In the genomic region with DNA sequence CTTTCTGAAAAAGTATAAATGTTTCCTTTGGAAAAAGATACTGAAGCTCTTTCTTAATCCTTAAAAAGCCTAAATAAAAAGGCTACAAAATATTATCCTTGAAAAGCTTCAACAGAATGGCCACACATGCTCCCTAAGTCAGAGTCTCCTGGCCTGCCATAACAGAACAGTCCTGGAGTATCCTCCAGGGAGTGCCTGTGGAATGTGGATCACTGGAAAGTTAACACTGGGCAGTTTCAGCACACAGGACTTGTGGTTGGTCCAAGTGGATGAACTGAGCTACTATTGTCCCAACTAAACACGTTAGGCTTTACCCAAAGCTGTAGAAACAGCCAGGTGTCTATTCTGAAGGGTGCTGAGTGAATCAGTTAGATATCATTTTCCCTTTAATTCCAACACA, we compare ENCODE assay signal across 26 cellular contexts.
"Had no signal": no experiment of that assay in that cellular context is flagged by ENCODE, and none has a peak within 500 bp of the region (broad histone marks: within the 10 kb centered on the region; RNA-seq: fewer than 3 reads in every experiment).

No MANE protein-coding gene starts in this region.

- H3K36me3 ChIP-seq: SJSA1 had no signal

- ATAC-seq: activated CD8-positive, alpha-beta memory T cell treated with anti-CD3 and anti-CD28 coated beads, Interleukin-2, amount 10 ng/mL, durations not matched to agents 7 days and 5 days; Panc1; SK-N-SH treated with all-trans-retinoic acid at 6 μM for 48 hours had no signal

- H3K4me3 ChIP-seq: SJSA1 had no signal

- H3K27ac ChIP-seq: SJSA1 had no signal

- H3K4me1 ChIP-seq: SJSA1 had no signal

- H3K9me3 ChIP-seq: SJSA1 had no signal

- DNase-seq: activated B cell treated with CpG ODN at 0.5 μM for 24 hours; activated CD4-positive, alpha-beta T cell treated with anti-CD3 and anti-CD28 coated beads for 1 hour; activated CD4-positive, alpha-beta T cell treated with anti-CD3 and anti-CD28 coated beads, Interleukin-2, amount 10 ng/mL, durations not matched to agents 24 days and 14 days; activated CD4-positive, alpha-beta T cell treated with anti-CD3 and anti-CD28 coated beads, Interleukin-2, amount 50 U/mL, for 48 hours; activated CD8-positive, alpha-beta memory T cell treated with anti-CD3 and anti-CD28 coated beads, Interleukin-2, amount 10 ng/mL, durations not matched to agents 7 days and 5 days; activated effector memory CD4-positive, alpha-beta T cell treated with Interleukin-2 at 50 U/mL for 16 hours; activated naive CD4-positive, alpha-beta T cell; activated T-cell treated with anti-CD3 and anti-CD28 coated beads, Interleukin-2, amount 50 U/mL, for 24 hours; aorta; Kasumi-1; KBM-7; NCI-H1048; NCI-H146; NCI-H187 treated with DMSO at 0.1 percent for 48 hours; NCI-H2171; NCI-H2227 treated with DMSO at 0.1 percent for 48 hours; NCI-H446 treated with DMSO at 0.1 percent for 48 hours; NCI-H524 treated with DMSO at 0.1 percent for 48 hours; NCI-H774; OCI-M1; Right ventricle myocardium superior; RPMI8226; SW 1271 had no signal

- H3K27me3 ChIP-seq: SJSA1 had no signal
